In genomic region chr12:47823422-47824086, GRCh38 we compare ENCODE assay signal across 9 cellular contexts. TPM values are rescaled to one million over a fixed set of nuclear protein-coding genes. Genes with fewer than 3 reads are reported as not detected.
DNase-seq lines count a peak whose midpoint lies in the region; ATAC-seq and TF ChIP-seq lines count a peak whose summit lies in the region.
"Had no signal": no experiment of that assay in that cellular context is flagged by ENCODE, and none has a peak within 500 bp of the region (broad histone marks: within the 10 kb centered on the region; RNA-seq: fewer than 3 reads in every experiment).

No MANE protein-coding gene starts in this region.

- no peak overlapping the region for H2AFZ ChIP-seq in KMS-11 (ENCODE audit: low read depth)

- DNase-seq in activated CD4-positive, alpha-beta memory T cell treated with anti-CD3 and anti-CD28 coated beads, Interleukin-2, amount 10 ng/mL, durations not matched to agents 7 days and 5 days = no peak
- DNase-seq in fibroblast of the aortic adventitia (ENCODE audit: low read depth) = peak; percentile 61
- no peak for DNase-seq in stimulated activated naive CD8-positive, alpha-beta T cell treated with anti-CD3 and anti-CD28 coated beads, Interleukin-15, amount 100 ng/mL, for 72 hours
- DNase-seq in SK-N-DZ (ENCODE audit: low spot score) = no peak
- no peak for DNase-seq in NCI-H526 treated with DMSO at 0.1 percent for 48 hours (lab: John Stamatoyannopoulos, UW)
- DNase-seq in central memory CD4-positive, alpha-beta T cell = no peak
- DNase-seq: Kasumi-1, NCI-H774 had no signal

- no peaks in the 10 kb centered on the region for H3K27me3 ChIP-seq in KMS-11 (ENCODE audit: insufficient read depth, low read depth)

- peaks cover 79% of the 10 kb centered on the region for H3K4me1 ChIP-seq in KMS-11 (ENCODE audit: low read depth, poor library complexity, severe bottlenecking)

- POLR2A ChIA-PET in activated CD4-positive, alpha-beta memory T cell treated with anti-CD3 and anti-CD28 coated beads, Interleukin-2, amount 10 ng/mL, durations not matched to agents 7 days and 5 days (lab: Charles Lee) = interaction anchor here (1.9 to 37.8 kb wide), 4 partner anchors 10 to 19 kb away, joined by 18 to 1018 read pairs (median 641); partner anchors contain the start of gene HDAC7

- no peak overlapping the region for H3K4me3 Mint-ChIP-seq in activated CD4-positive, alpha-beta memory T cell treated with anti-CD3 and anti-CD28 coated beads, Interleukin-2, amount 10 ng/mL, durations not matched to agents 7 days and 5 days
- peak overlapping the region in 1 of 2 donors; percentile 70 for H3K4me3 Mint-ChIP-seq in stimulated activated naive CD8-positive, alpha-beta T cell treated with anti-CD3 and anti-CD28 coated beads, Interleukin-15, amount 100 ng/mL, for 72 hours

- CTCF ChIA-PET in activated CD4-positive, alpha-beta memory T cell treated with anti-CD3 and anti-CD28 coated beads, Interleukin-2, amount 10 ng/mL, durations not matched to agents 7 days and 5 days (lab: Charles Lee) = interaction anchor here (1.2 to 20.9 kb wide), 7 partner anchors 11 to 109 kb away, joined by 3 to 578 read pairs (median 9); no protein-coding TSS in a partner anchor

- TF ChIP-seq CTCF in KMS-11 (conservative IDR thresholded peaks at IDR 0.05; ENCODE audit: low read depth, low read length) = no peak
- TF ChIP-seq CTCF in fibroblast of the aortic adventitia (IDR thresholded peaks at IDR 0.05; ENCODE audit: insufficient read depth, low read length) = no peak

- H3K27ac Mint-ChIP-seq in activated CD4-positive, alpha-beta memory T cell treated with anti-CD3 and anti-CD28 coated beads, Interleukin-2, amount 10 ng/mL, durations not matched to agents 7 days and 5 days = peak overlapping the region; percentile 93
- H3K27ac Mint-ChIP-seq in stimulated activated naive CD8-positive, alpha-beta T cell treated with anti-CD3 and anti-CD28 coated beads, Interleukin-15, amount 100 ng/mL, for 72 hours = peak overlapping the region; percentile 21 to 92

- H3K27ac ChIP-seq in KMS-11 = peak overlapping the region; percentile 3; the same call in 1 of the 2 replicates

- no peaks in the 10 kb centered on the region for H3K27me3 Mint-ChIP-seq in activated CD4-positive, alpha-beta memory T cell treated with anti-CD3 and anti-CD28 coated beads, Interleukin-2, amount 10 ng/mL, durations not matched to agents 7 days and 5 days
- H3K27me3 Mint-ChIP-seq in stimulated activated naive CD8-positive, alpha-beta T cell treated with anti-CD3 and anti-CD28 coated beads, Interleukin-15, amount 100 ng/mL, for 72 hours = no peaks in the 10 kb centered on the region

- H3K9me3 Mint-ChIP-seq in activated CD4-positive, alpha-beta memory T cell treated with anti-CD3 and anti-CD28 coated beads, Interleukin-2, amount 10 ng/mL, durations not matched to agents 7 days and 5 days = no peaks in the 10 kb centered on the region
- no peaks in the 10 kb centered on the region for H3K9me3 Mint-ChIP-seq in stimulated activated naive CD8-positive, alpha-beta T cell treated with anti-CD3 and anti-CD28 coated beads, Interleukin-15, amount 100 ng/mL, for 72 hours

- H3K4me1 Mint-ChIP-seq in activated CD4-positive, alpha-beta memory T cell treated with anti-CD3 and anti-CD28 coated beads, Interleukin-2, amount 10 ng/mL, durations not matched to agents 7 days and 5 days = peaks cover 75% of the 10 kb centered on the region
- H3K4me1 Mint-ChIP-seq in stimulated activated naive CD8-positive, alpha-beta T cell treated with anti-CD3 and anti-CD28 coated beads, Interleukin-15, amount 100 ng/mL, for 72 hours = peaks cover 82% of the 10 kb centered on the region

- no peaks in the 10 kb centered on the region for H3K36me3 ChIP-seq in KMS-11 (ENCODE audit: insufficient read depth)

- peaks cover 8% of the 10 kb centered on the region for H3K36me3 Mint-ChIP-seq in activated CD4-positive, alpha-beta memory T cell treated with anti-CD3 and anti-CD28 coated beads, Interleukin-2, amount 10 ng/mL, durations not matched to agents 7 days and 5 days (ENCODE audit: low read depth)

- H3K4me3 ChIP-seq in KMS-11 (IDR thresholded peaks at IDR 0.05; ENCODE audit: insufficient read depth, low read depth, low read length) (no peak overlapping the region), fibroblast of the aortic adventitia (ENCODE audit: low read depth, low read length) (no peak overlapping the region)

- no peak for ATAC-seq in stimulated activated naive CD8-positive, alpha-beta T cell treated with anti-CD3 and anti-CD28 coated beads, Interleukin-15, amount 100 ng/mL, for 72 hours

- H3K9ac ChIP-seq in KMS-11 = no peak overlapping the region

- peak overlapping the region; percentile 64; the same call in 1 of the 2 replicates for H3K4me2 ChIP-seq in KMS-11

- H3K79me2 ChIP-seq in KMS-11 (ENCODE audit: insufficient read depth, low read depth) = peaks cover 19% of the 10 kb centered on the region

- H4K20me1 ChIP-seq in KMS-11 (ENCODE audit: insufficient read depth) = no peaks in the 10 kb centered on the region

RNA-seq across cellular contexts. Expression of gene HDAC7, which starts 3.9 kb away (rescaled TPM):
- 100 to 1,000 TPM; 315 to 328 TPM for total RNA-seq in activated CD4-positive, alpha-beta memory T cell treated with anti-CD3 and anti-CD28 coated beads, Interleukin-2, amount 10 ng/mL, durations not matched to agents 7 days and 5 days
- total RNA-seq in fibroblast of the aortic adventitia (ENCODE audit: low replicate concordance) = 48.9 and 78.8 TPM in 2 replicates
- 14.4 TPM in 2 replicates for polyA plus RNA-seq in SK-N-DZ (2014; cell fraction: cytosol; rRNA removed)
- 45.6 and 46.2 TPM in 2 replicates for polyA plus RNA-seq in SK-N-DZ (2014; cell fraction: nucleus; rRNA removed)

RNA-seq across cellular contexts. Expression of gene SLC48A1, which starts 50.5 kb away (rescaled TPM):
- 10 to 100 TPM; 19.4 to 22.6 TPM for total RNA-seq in activated CD4-positive, alpha-beta memory T cell treated with anti-CD3 and anti-CD28 coated beads, Interleukin-2, amount 10 ng/mL, durations not matched to agents 7 days and 5 days
- total RNA-seq in fibroblast of the aortic adventitia (ENCODE audit: low replicate concordance) = 22.0 and 25.1 TPM in 2 replicates
- 10.2 and 10.8 TPM in 2 replicates for polyA plus RNA-seq in SK-N-DZ (2014; cell fraction: cytosol; rRNA removed)
- polyA plus RNA-seq in SK-N-DZ (2014; cell fraction: nucleus; rRNA removed) = 5.3 and 5.7 TPM in 2 replicates
